29 cellular contexts compared by ENCODE assay signal in genomic region chr4:13367691-13368090, GRCh38.
"Had no signal": no experiment of that assay in that cellular context is flagged by ENCODE, and none has a peak within 500 bp of the region (broad histone marks: within the 10 kb centered on the region; RNA-seq: fewer than 3 reads in every experiment).

No MANE protein-coding gene starts in this region.

- H3K4me3 ChIP-seq: adrenal gland, body of pancreas, esophagus squamous epithelium, gastroesophageal sphincter, heart right ventricle, hepatocyte had no signal

- DNase-seq: activated CD4-positive, alpha-beta memory T cell treated with anti-CD3 and anti-CD28 coated beads for 36 hours; activated CD4-positive, alpha-beta T cell treated with anti-CD3 and anti-CD28 coated beads for 36 hours; activated CD4-positive, alpha-beta T cell treated with anti-CD3 and anti-CD28 coated beads, Interleukin-2, amount 10 ng/mL, durations not matched to agents 24 days and 14 days; activated CD4-positive, CD25-positive, alpha-beta regulatory T cell; activated CD4-positive, CD25-positive, alpha-beta regulatory T cell treated with anti-CD3 and anti-CD28 coated beads, Interleukin-2, amount 50 U/mL, for 72 hours; activated CD8-positive, alpha-beta memory T cell treated with anti-CD3 and anti-CD28 coated beads, Interleukin-2, amount 10 ng/mL, durations not matched to agents 7 days and 5 days; activated CD8-positive, alpha-beta memory T cell treated with anti-CD3 and anti-CD28 coated beads, Interleukin-2, amount 50 U/mL, for 4 hours; activated CD8-positive, alpha-beta T cell treated with anti-CD3 and anti-CD28 coated beads, Interleukin-2, amount 10 ng/mL, durations not matched to agents 7 days and 5 days; activated effector memory CD4-positive, alpha-beta T cell treated with anti-CD3 and anti-CD28 coated beads, Interleukin-2, amount 50 U/mL, for 16 hours; activated naive CD4-positive, alpha-beta T cell treated with anti-CD3 and anti-CD28 coated beads for 36 hours; activated naive CD8-positive, alpha-beta T cell treated with anti-CD3 and anti-CD28 coated beads for 36 hours; activated naive CD8-positive, alpha-beta T cell treated with anti-CD3 and anti-CD28 coated beads, Interleukin-2, amount 50 U/mL, for 24 hours; activated T-cell treated with anti-CD3 and anti-CD28 coated beads, Interleukin-2, amount 50 U/mL, for 1 hour; activated T-cell treated with anti-CD3 and anti-CD28 coated beads, Interleukin-2, amount 50 U/mL, for 48 hours; amygdala; aorta; body of pancreas; caudate nucleus; cortex of kidney; dermis blood vessel endothelial cell; effector CD4-positive, alpha-beta T cell; effector memory CD8-positive, alpha-beta T cell; esophagus squamous epithelium; foreskin melanocyte; heart right ventricle had no signal

- H3K27ac ChIP-seq: adrenal gland, body of pancreas, esophagus squamous epithelium, gastroesophageal sphincter, heart right ventricle, hepatocyte had no signal

- H3K4me2 ChIP-seq: hepatocyte had no signal

- FAIRE-seq: colon had no signal

- H3K9me3 ChIP-seq: body of pancreas, esophagus squamous epithelium, gastroesophageal sphincter, heart right ventricle had no signal

- H3K79me2 ChIP-seq: hepatocyte had no signal

- ATAC-seq: activated CD4-positive, alpha-beta T cell treated with anti-CD3 and anti-CD28 coated beads for 36 hours; activated CD8-positive, alpha-beta memory T cell treated with anti-CD3 and anti-CD28 coated beads, Interleukin-2, amount 10 ng/mL, durations not matched to agents 7 days and 5 days; activated CD8-positive, alpha-beta T cell treated with anti-CD3 and anti-CD28 coated beads, Interleukin-2, amount 10 ng/mL, durations not matched to agents 7 days and 5 days; activated naive CD8-positive, alpha-beta T cell treated with anti-CD3 and anti-CD28 coated beads, Interleukin-2, amount 50 U/mL, for 24 hours; body of pancreas; effector memory CD8-positive, alpha-beta T cell; gastroesophageal sphincter; heart right ventricle had no signal

- H3K36me3 ChIP-seq: adrenal gland had no signal

- H3K27me3 ChIP-seq: adrenal gland, body of pancreas, esophagus squamous epithelium, gastroesophageal sphincter, heart right ventricle, hepatocyte had no signal

- H3K4me1 ChIP-seq: adrenal gland, body of pancreas, esophagus squamous epithelium, gastroesophageal sphincter had no signal

- H2AFZ ChIP-seq: hepatocyte had no signal
